In the genomic region with DNA sequence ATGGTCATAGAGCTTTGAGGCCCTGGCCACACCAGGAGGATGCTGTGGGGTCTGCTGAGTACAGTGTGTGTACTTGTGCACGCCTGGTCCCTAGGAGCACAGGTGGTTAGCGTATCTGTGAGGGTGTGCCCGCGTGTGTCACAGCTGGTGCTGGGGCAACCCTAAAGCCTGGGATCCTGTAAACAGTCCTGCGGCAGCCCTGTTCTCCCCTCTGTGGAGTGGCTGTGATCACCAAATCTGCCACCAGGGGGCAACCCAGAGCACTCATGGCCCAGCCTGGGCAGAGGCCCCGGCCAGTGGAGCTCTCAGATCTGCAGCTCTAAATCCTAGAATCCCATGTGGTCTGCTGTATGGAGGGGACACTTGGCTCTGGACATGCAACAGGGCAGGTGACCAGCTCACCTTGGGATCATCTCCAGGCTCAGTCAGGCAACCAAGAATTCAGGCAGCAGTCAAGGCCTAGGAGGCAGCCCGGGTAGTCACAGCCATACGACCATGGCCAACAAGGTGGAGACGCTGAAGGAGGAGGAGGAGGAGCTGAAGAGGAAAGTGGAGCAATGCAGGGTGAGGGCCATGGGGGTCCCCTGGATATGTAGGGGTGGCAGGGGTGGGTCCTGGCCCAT, we compare ENCODE assay signal across 8 cellular contexts. TPM values are rescaled to one million over a fixed set of nuclear protein-coding genes. Genes with fewer than 3 reads are reported as not detected.
A peak's percentile ranks its signal among the peaks of the same experiment; 100 is the strongest.
DNase-seq lines count a peak whose midpoint lies in the region; ATAC-seq and TF ChIP-seq lines count a peak whose summit lies in the region.

No MANE protein-coding gene starts in this region.

- peak overlapping the region; percentile 79 for H3K27ac Mint-ChIP-seq in activated CD8-positive, alpha-beta T cell treated with anti-CD3 and anti-CD28 coated beads for 36 hours

- CTCF ChIA-PET in activated CD8-positive, alpha-beta T cell treated with anti-CD3 and anti-CD28 coated beads for 36 hours (lab: Charles Lee), result interaction anchor here (0.8 to 68.1 kb wide), 23 partner anchors 13 to 262 kb away, joined by 3 to 1770 read pairs (median 5); a partner anchor contains a TSS

- H3K4me3 Mint-ChIP-seq in activated CD8-positive, alpha-beta T cell treated with anti-CD3 and anti-CD28 coated beads for 36 hours, result no peak overlapping the region

- peaks cover 49% of the 10 kb centered on the region for H3K36me3 Mint-ChIP-seq in activated CD8-positive, alpha-beta T cell treated with anti-CD3 and anti-CD28 coated beads for 36 hours (ENCODE audit: low read depth)

- TF ChIP-seq CTCF in HFF-Myc (IDR thresholded peaks at IDR 0.05; ENCODE audit: low read depth, low read length, missing control alignments), result peak; percentile 97
- TF ChIP-seq CTCF in activated CD8-positive, alpha-beta T cell treated with anti-CD3 and anti-CD28 coated beads for 36 hours (IDR thresholded peaks at IDR 0.05), result peak; percentile 86

- H3K4me1 Mint-ChIP-seq in activated CD8-positive, alpha-beta T cell treated with anti-CD3 and anti-CD28 coated beads for 36 hours (ENCODE audit: low read depth), result peaks cover 33% of the 10 kb centered on the region

- H3K27me3 Mint-ChIP-seq in activated CD8-positive, alpha-beta T cell treated with anti-CD3 and anti-CD28 coated beads for 36 hours, result no peaks in the 10 kb centered on the region

- no peaks in the 10 kb centered on the region for H3K9me3 Mint-ChIP-seq in activated CD8-positive, alpha-beta T cell treated with anti-CD3 and anti-CD28 coated beads for 36 hours

- H3K4me3 ChIP-seq in HFF-Myc (replicated peaks; ENCODE audit: low read depth, low read length), result no peak overlapping the region

- intact Hi-C loops in activated CD8-positive, alpha-beta T cell treated with anti-CD3 and anti-CD28 coated beads for 36 hours (cut with micrococcal nuclease), result no loop called here

- POLR2A ChIA-PET in activated CD8-positive, alpha-beta T cell treated with anti-CD3 and anti-CD28 coated beads for 36 hours (lab: Charles Lee), result interaction anchor here (0.7 to 8.4 kb wide), 14 partner anchors 8 to 43 kb away, joined by 3 to 51 read pairs (median 10); a partner anchor contains a TSS

- ATAC-seq in activated CD8-positive, alpha-beta T cell treated with anti-CD3 and anti-CD28 coated beads for 36 hours, result peak; percentile 75
- ATAC-seq in HG03457 (IDR thresholded peaks at IDR 0.05; ENCODE audit: unreplicated experiment), result no peak

- DNase-seq in COR-L47 (lab: John Stamatoyannopoulos, UW) (peak; percentile 48), HFF-Myc (ENCODE audit: extremely low read depth, low read depth) (peak; percentile 56), NCI-H774 (lab: John Stamatoyannopoulos, UW) (peak; percentile 16), mesenteric fat pad (ENCODE audit: low spot score) (peak; percentile 95)
- peak; percentile 94 for DNase-seq in activated CD8-positive, alpha-beta T cell treated with anti-CD3 and anti-CD28 coated beads for 36 hours
- DNase-seq in effector CD4-positive, alpha-beta T cell, result peak; percentile 82
- peak; percentile 76 to 77 for DNase-seq in stimulated activated CD8-positive, alpha-beta memory T cell treated with anti-CD3 and anti-CD28 coated beads, Interleukin-2, amount 100 ng/mL, for 1 hour (ENCODE audit: low read depth in 2 of 2)

RNA-seq across cellular contexts. Expression of a gene that starts 3.9 kb away (rescaled TPM):
- 100 to 1,000 TPM; 122 to 128 TPM for total RNA-seq in activated CD8-positive, alpha-beta T cell treated with anti-CD3 and anti-CD28 coated beads for 36 hours
- total RNA-seq in mesenteric fat pad, result 15.0 TPM

RNA-seq across cellular contexts. Expression of a gene that starts 15.2 kb away (rescaled TPM):
- 10 to 100 TPM; 51.3 to 51.5 TPM for total RNA-seq in activated CD8-positive, alpha-beta T cell treated with anti-CD3 and anti-CD28 coated beads for 36 hours
- total RNA-seq in mesenteric fat pad, result 8.5 TPM

RNA-seq across cellular contexts. Expression of a gene that starts 32.1 kb away (rescaled TPM):
- total RNA-seq in activated CD8-positive, alpha-beta T cell treated with anti-CD3 and anti-CD28 coated beads for 36 hours, result 100 to 1,000 TPM; 247 to 261 TPM
- total RNA-seq in mesenteric fat pad, result 1,964 TPM

RNA-seq across cellular contexts. Expression of a gene that starts 34.7 kb away (rescaled TPM):
- 10 to 100 TPM; 59.7 to 62.8 TPM for total RNA-seq in activated CD8-positive, alpha-beta T cell treated with anti-CD3 and anti-CD28 coated beads for 36 hours
- total RNA-seq in mesenteric fat pad, result 47.3 TPM

RNA-seq across cellular contexts. Expression of a gene that starts 42.8 kb away (rescaled TPM):
- total RNA-seq in activated CD8-positive, alpha-beta T cell treated with anti-CD3 and anti-CD28 coated beads for 36 hours, result 10 to 100 TPM; 36.8 to 38.8 TPM
- total RNA-seq in mesenteric fat pad, result 17.3 TPM

Comparison
In these comparisons a context has a peak if more than half of its experiments do, and no peak if none do; other contexts are left out.
1. DNase-seq: peak in every context shown above with its lines; median percentile 95 in mesenteric fat pad; 94 in activated CD8-positive, alpha-beta T cell treated with anti-CD3 and anti-CD28 coated beads for 36 hours; 82 in effector CD4-positive, alpha-beta T cell; 76 in stimulated activated CD8-positive, alpha-beta memory T cell treated with anti-CD3 and anti-CD28 coated beads, Interleukin-2, amount 100 ng/mL, for 1 hour; 56 in HFF-Myc; 48 in COR-L47; 16 in NCI-H774.